ENCODE assay signal across 10 cellular contexts in the genomic region with DNA sequence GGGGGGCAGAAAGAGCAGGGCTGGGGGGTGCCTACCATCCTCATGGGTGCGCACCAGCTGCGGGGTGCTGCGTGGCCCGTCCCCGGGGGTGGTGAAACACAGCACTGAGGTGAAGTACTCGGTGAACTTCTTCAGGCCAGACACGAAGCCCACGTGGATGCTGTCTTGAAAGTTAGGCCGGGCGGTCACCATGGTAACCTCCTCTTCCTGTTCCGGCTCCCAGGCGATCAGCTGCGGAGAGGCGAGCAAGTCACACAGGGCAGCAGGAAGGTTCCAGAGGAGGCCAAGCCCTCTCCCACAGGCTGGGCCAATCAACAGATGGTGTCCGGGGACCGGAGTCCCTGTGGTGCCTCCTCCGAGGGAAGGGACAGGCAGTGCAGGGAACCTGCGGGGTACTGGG.
DNase-seq lines count a peak whose midpoint lies in the region; ATAC-seq and TF ChIP-seq lines count a peak whose summit lies in the region.
"Had no signal": no experiment of that assay in that cellular context is flagged by ENCODE, and none has a peak within 500 bp of the region (broad histone marks: within the 10 kb centered on the region; RNA-seq: fewer than 3 reads in every experiment).

No MANE protein-coding gene starts in this region.

- no peak overlapping the region for H3K4me3 Mint-ChIP-seq in activated naive CD4-positive, alpha-beta T cell treated with anti-CD3 and anti-CD28 coated beads, Interleukin-2, amount 10 ng/mL, durations not matched to agents 7 days and 5 days
- H3K4me3 Mint-ChIP-seq in activated T-helper 1 cell treated with anti-CD3 and anti-CD28 coated beads, Interleukin-12 subunit alpha, Interleukin-12 subunit beta, Interleukin-2, Interleukin-4 antibody, amounts not matched to agents 30 ng/mL and 10 ng/mL and 1 ng/mL, durations not matched to agents 14 hours and 24 hours and 36 hours, result no peak overlapping the region
- no peak overlapping the region for H3K4me3 Mint-ChIP-seq in type B pancreatic cell

- H3K36me3 Mint-ChIP-seq in activated naive CD4-positive, alpha-beta T cell treated with anti-CD3 and anti-CD28 coated beads, Interleukin-2, amount 10 ng/mL, durations not matched to agents 7 days and 5 days, result no peaks in the 10 kb centered on the region
- H3K36me3 Mint-ChIP-seq in activated T-helper 1 cell treated with anti-CD3 and anti-CD28 coated beads, Interleukin-12 subunit alpha, Interleukin-12 subunit beta, Interleukin-2, Interleukin-4 antibody, amounts not matched to agents 30 ng/mL and 10 ng/mL and 1 ng/mL, durations not matched to agents 14 hours and 24 hours and 36 hours (ENCODE audit: low read depth), result no peaks in the 10 kb centered on the region
- H3K36me3 Mint-ChIP-seq in type B pancreatic cell, result no peaks in the 10 kb centered on the region

- H3K9me3 Mint-ChIP-seq in activated naive CD4-positive, alpha-beta T cell treated with anti-CD3 and anti-CD28 coated beads, Interleukin-2, amount 10 ng/mL, durations not matched to agents 7 days and 5 days, result no peaks in the 10 kb centered on the region
- no peaks in the 10 kb centered on the region for H3K9me3 Mint-ChIP-seq in activated T-helper 1 cell treated with anti-CD3 and anti-CD28 coated beads, Interleukin-12 subunit alpha, Interleukin-12 subunit beta, Interleukin-2, Interleukin-4 antibody, amounts not matched to agents 30 ng/mL and 10 ng/mL and 1 ng/mL, durations not matched to agents 14 hours and 24 hours and 36 hours
- no peaks in the 10 kb centered on the region for H3K9me3 Mint-ChIP-seq in type B pancreatic cell

- no peak overlapping the region for H3K27ac Mint-ChIP-seq in activated naive CD4-positive, alpha-beta T cell treated with anti-CD3 and anti-CD28 coated beads, Interleukin-2, amount 10 ng/mL, durations not matched to agents 7 days and 5 days
- H3K27ac Mint-ChIP-seq in activated T-helper 1 cell treated with anti-CD3 and anti-CD28 coated beads, Interleukin-12 subunit alpha, Interleukin-12 subunit beta, Interleukin-2, Interleukin-4 antibody, amounts not matched to agents 30 ng/mL and 10 ng/mL and 1 ng/mL, durations not matched to agents 14 hours and 24 hours and 36 hours, result no peak overlapping the region
- no peak overlapping the region for H3K27ac Mint-ChIP-seq in type B pancreatic cell

- H3K27ac ChIP-seq in right cardiac atrium (ENCODE audit: low read length), result no peak overlapping the region
- H3K27ac ChIP-seq: colonic mucosa had no signal

- no peak for TF ChIP-seq CTCF in type B pancreatic cell (conservative IDR thresholded peaks at IDR 0.05)

- intact Hi-C loops in activated T-helper 1 cell treated with anti-CD3 and anti-CD28 coated beads, Interleukin-12 subunit alpha, Interleukin-12 subunit beta, Interleukin-2, Interleukin-4 antibody, amounts not matched to agents 30 ng/mL and 10 ng/mL and 1 ng/mL, durations not matched to agents 14 hours and 24 hours and 36 hours (cut with micrococcal nuclease), result no loop called here
- intact Hi-C loops in right cardiac atrium (cut with DNase I), result no loop called here

- H3K4me1 ChIP-seq in right cardiac atrium (ENCODE audit: control insufficient read depth, insufficient read depth, low read length), result no peaks in the 10 kb centered on the region
- H3K4me1 ChIP-seq: colonic mucosa had no signal

- H3K4me3 ChIP-seq in right cardiac atrium (ENCODE audit: low read length), result no peak overlapping the region
- H3K4me3 ChIP-seq: colonic mucosa had no signal

- 62% methylated on average over 18 of the region's 18 CpGs for WGBS in right cardiac atrium

- peak; percentile 59 for DNase-seq in activated naive CD4-positive, alpha-beta T cell treated with anti-CD3 and anti-CD28 coated beads, Interleukin-2, amount 10 ng/mL, durations not matched to agents 7 days and 5 days
- no peak for DNase-seq in activated naive CD4-positive, alpha-beta T cell treated with anti-CD3 and anti-CD28 coated beads, Interleukin-2, amount 50 U/mL, for 16 hours
- DNase-seq in activated T-helper 1 cell treated with anti-CD3 and anti-CD28 coated beads, Interleukin-12 subunit alpha, Interleukin-12 subunit beta, Interleukin-2, Interleukin-4 antibody, amounts not matched to agents 30 ng/mL and 10 ng/mL and 1 ng/mL, durations not matched to agents 14 hours and 24 hours and 36 hours (ENCODE audit: low spot score), result peak; percentile 5
- DNase-seq in right cardiac atrium (peak in 2 of 3 donors; percentile 42 to 65), superior temporal gyrus (ENCODE audit: extremely low spot score) (peak; percentile 21), type B pancreatic cell (ENCODE audit: extremely low spot score, unreplicated experiment) (no peak), NCI-H1436 treated with DMSO at 0.1 percent for 48 hours (lab: John Stamatoyannopoulos, UW) (no peak)
- DNase-seq: colonic mucosa; stimulated activated CD4-positive, alpha-beta T cell treated with anti-CD3 and anti-CD28 coated beads, Interleukin-4, amount 100 ng/mL, for 1 hour had no signal

- no peaks in the 10 kb centered on the region for H3K9me3 ChIP-seq in right cardiac atrium (ENCODE audit: control insufficient read depth, low read length)
- H3K9me3 ChIP-seq: colonic mucosa had no signal

- H3K27me3 Mint-ChIP-seq in activated naive CD4-positive, alpha-beta T cell treated with anti-CD3 and anti-CD28 coated beads, Interleukin-2, amount 10 ng/mL, durations not matched to agents 7 days and 5 days, result no peaks in the 10 kb centered on the region
- H3K27me3 Mint-ChIP-seq in activated T-helper 1 cell treated with anti-CD3 and anti-CD28 coated beads, Interleukin-12 subunit alpha, Interleukin-12 subunit beta, Interleukin-2, Interleukin-4 antibody, amounts not matched to agents 30 ng/mL and 10 ng/mL and 1 ng/mL, durations not matched to agents 14 hours and 24 hours and 36 hours (ENCODE audit: insufficient read depth), result no peaks in the 10 kb centered on the region
- no peaks in the 10 kb centered on the region for H3K27me3 Mint-ChIP-seq in type B pancreatic cell

- no peaks in the 10 kb centered on the region for H3K27me3 ChIP-seq in right cardiac atrium (ENCODE audit: control insufficient read depth, insufficient read depth)
- H3K27me3 ChIP-seq: colonic mucosa had no signal

- H3K4me1 Mint-ChIP-seq in activated naive CD4-positive, alpha-beta T cell treated with anti-CD3 and anti-CD28 coated beads, Interleukin-2, amount 10 ng/mL, durations not matched to agents 7 days and 5 days, result no peaks in the 10 kb centered on the region
- no peaks in the 10 kb centered on the region for H3K4me1 Mint-ChIP-seq in activated T-helper 1 cell treated with anti-CD3 and anti-CD28 coated beads, Interleukin-12 subunit alpha, Interleukin-12 subunit beta, Interleukin-2, Interleukin-4 antibody, amounts not matched to agents 30 ng/mL and 10 ng/mL and 1 ng/mL, durations not matched to agents 14 hours and 24 hours and 36 hours (ENCODE audit: low read depth)
- H3K4me1 Mint-ChIP-seq in type B pancreatic cell (ENCODE audit: unreplicated experiment), result peaks cover 3% of the 10 kb centered on the region

- peak; percentile 30 to 36 for ATAC-seq in right cardiac atrium
- no peak for ATAC-seq in HG03460 (IDR thresholded peaks at IDR 0.05; ENCODE audit: unreplicated experiment)

- CTCF ChIA-PET in activated naive CD4-positive, alpha-beta T cell treated with anti-CD3 and anti-CD28 coated beads, Interleukin-2, amount 10 ng/mL, durations not matched to agents 7 days and 5 days (lab: Charles Lee), result no interaction called here

Comparison
In these comparisons a context has a peak if more than half of its experiments do, and no peak if none do; other contexts are left out.
1. DNase-seq: peak in activated naive CD4-positive, alpha-beta T cell treated with anti-CD3 and anti-CD28 coated beads, Interleukin-2, amount 10 ng/mL, durations not matched to agents 7 days and 5 days (single experiment), activated T-helper 1 cell treated with anti-CD3 and anti-CD28 coated beads, Interleukin-12 subunit alpha, Interleukin-12 subunit beta, Interleukin-2, Interleukin-4 antibody, amounts not matched to agents 30 ng/mL and 10 ng/mL and 1 ng/mL, durations not matched to agents 14 hours and 24 hours and 36 hours (single experiment), right cardiac atrium (2 of 3) and superior temporal gyrus (single experiment); none in activated naive CD4-positive, alpha-beta T cell treated with anti-CD3 and anti-CD28 coated beads, Interleukin-2, amount 50 U/mL, for 16 hours (single experiment), type B pancreatic cell (single experiment) and NCI-H1436 treated with DMSO at 0.1 percent for 48 hours (single experiment).